1 cellular context compared by ENCODE assay signal in genomic region chr2:53960476-53960875, GRCh38.
TF ChIP-seq lines count a peak whose summit lies in the region.

No MANE protein-coding gene starts in this region.

TF ChIP-seq in GM23338, 12 proteins besides CTCF, POLR2A, EP300 and RAD21 (continued from another document):
- TF ChIP-seq, protein P1, sequence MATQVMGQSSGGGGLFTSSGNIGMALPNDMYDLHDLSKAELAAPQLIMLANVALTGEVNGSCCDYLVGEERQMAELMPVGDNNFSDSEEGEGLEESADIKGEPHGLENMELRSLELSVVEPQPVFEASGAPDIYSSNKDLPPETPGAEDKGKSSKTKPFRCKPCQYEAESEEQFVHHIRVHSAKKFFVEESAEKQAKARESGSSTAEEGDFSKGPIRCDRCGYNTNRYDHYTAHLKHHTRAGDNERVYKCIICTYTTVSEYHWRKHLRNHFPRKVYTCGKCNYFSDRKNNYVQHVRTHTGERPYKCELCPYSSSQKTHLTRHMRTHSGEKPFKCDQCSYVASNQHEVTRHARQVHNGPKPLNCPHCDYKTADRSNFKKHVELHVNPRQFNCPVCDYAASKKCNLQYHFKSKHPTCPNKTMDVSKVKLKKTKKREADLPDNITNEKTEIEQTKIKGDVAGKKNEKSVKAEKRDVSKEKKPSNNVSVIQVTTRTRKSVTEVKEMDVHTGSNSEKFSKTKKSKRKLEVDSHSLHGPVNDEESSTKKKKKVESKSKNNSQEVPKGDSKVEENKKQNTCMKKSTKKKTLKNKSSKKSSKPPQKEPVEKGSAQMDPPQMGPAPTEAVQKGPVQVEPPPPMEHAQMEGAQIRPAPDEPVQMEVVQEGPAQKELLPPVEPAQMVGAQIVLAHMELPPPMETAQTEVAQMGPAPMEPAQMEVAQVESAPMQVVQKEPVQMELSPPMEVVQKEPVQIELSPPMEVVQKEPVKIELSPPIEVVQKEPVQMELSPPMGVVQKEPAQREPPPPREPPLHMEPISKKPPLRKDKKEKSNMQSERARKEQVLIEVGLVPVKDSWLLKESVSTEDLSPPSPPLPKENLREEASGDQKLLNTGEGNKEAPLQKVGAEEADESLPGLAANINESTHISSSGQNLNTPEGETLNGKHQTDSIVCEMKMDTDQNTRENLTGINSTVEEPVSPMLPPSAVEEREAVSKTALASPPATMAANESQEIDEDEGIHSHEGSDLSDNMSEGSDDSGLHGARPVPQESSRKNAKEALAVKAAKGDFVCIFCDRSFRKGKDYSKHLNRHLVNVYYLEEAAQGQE (IDR thresholded peaks at IDR 0.05; ENCODE audit: unreplicated experiment), result no peak
- TF ChIP-seq NANOG (IDR thresholded peaks at IDR 0.05; ENCODE audit: borderline replicate concordance), result no peak
- TF ChIP-seq, protein P2, sequence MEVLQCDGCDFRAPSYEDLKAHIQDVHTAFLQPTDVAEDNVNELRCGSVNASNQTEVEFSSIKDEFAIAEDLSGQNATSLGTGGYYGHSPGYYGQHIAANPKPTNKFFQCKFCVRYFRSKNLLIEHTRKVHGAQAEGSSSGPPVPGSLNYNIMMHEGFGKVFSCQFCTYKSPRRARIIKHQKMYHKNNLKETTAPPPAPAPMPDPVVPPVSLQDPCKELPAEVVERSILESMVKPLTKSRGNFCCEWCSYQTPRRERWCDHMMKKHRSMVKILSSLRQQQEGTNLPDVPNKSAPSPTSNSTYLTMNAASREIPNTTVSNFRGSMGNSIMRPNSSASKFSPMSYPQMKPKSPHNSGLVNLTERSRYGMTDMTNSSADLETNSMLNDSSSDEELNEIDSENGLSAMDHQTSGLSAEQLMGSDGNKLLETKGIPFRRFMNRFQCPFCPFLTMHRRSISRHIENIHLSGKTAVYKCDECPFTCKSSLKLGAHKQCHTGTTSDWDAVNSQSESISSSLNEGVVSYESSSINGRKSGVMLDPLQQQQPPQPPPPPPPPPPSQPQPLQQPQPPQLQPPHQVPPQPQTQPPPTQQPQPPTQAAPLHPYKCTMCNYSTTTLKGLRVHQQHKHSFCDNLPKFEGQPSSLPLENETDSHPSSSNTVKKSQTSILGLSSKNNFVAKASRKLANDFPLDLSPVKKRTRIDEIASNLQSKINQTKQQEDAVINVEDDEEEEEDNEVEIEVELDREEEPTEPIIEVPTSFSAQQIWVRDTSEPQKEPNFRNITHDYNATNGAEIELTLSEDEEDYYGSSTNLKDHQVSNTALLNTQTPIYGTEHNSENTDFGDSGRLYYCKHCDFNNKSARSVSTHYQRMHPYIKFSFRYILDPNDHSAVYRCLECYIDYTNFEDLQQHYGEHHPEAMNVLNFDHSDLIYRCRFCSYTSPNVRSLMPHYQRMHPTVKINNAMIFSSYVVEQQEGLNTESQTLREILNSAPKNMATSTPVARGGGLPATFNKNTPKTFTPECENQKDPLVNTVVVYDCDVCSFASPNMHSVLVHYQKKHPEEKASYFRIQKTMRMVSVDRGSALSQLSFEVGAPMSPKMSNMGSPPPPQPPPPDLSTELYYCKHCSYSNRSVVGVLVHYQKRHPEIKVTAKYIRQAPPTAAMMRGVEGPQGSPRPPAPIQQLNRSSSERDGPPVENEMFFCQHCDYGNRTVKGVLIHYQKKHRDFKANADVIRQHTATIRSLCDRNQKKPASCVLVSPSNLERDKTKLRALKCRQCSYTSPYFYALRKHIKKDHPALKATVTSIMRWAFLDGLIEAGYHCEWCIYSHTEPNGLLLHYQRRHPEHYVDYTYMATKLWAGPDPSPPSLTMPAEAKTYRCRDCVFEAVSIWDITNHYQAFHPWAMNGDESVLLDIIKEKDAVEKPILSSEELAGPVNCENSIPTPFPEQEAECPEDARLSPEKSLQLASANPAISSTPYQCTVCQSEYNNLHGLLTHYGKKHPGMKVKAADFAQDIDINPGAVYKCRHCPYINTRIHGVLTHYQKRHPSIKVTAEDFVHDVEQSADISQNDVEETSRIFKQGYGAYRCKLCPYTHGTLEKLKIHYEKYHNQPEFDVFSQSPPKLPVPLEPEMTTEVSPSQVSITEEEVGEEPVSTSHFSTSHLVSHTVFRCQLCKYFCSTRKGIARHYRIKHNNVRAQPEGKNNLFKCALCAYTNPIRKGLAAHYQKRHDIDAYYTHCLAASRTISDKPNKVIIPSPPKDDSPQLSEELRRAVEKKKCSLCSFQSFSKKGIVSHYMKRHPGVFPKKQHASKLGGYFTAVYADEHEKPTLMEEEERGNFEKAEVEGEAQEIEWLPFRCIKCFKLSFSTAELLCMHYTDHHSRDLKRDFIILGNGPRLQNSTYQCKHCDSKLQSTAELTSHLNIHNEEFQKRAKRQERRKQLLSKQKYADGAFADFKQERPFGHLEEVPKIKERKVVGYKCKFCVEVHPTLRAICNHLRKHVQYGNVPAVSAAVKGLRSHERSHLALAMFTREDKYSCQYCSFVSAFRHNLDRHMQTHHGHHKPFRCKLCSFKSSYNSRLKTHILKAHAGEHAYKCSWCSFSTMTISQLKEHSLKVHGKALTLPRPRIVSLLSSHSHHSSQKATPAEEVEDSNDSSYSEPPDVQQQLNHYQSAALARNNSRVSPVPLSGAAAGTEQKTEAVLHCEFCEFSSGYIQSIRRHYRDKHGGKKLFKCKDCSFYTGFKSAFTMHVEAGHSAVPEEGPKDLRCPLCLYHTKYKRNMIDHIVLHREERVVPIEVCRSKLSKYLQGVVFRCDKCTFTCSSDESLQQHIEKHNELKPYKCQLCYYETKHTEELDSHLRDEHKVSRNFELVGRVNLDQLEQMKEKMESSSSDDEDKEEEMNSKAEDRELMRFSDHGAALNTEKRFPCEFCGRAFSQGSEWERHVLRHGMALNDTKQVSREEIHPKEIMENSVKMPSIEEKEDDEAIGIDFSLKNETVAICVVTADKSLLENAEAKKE (CRISPR knock-in tag; IDR thresholded peaks at IDR 0.05), result no peak
- no peak for TF ChIP-seq ZNF331 (CRISPR knock-in tag; IDR thresholded peaks at IDR 0.05; ENCODE audit: low read depth)
- no peak for TF ChIP-seq EZH2phosphoT487 (IDR thresholded peaks at IDR 0.05; ENCODE audit: unreplicated experiment)
- TF ChIP-seq POLR2AphosphoS5 (IDR thresholded peaks at IDR 0.05; ENCODE audit: low read depth), result no peak
TF ChIP-seq in GM23338: peak in this region for 0.
